ENCODE assay signal across 8 cellular contexts in the genomic region with DNA sequence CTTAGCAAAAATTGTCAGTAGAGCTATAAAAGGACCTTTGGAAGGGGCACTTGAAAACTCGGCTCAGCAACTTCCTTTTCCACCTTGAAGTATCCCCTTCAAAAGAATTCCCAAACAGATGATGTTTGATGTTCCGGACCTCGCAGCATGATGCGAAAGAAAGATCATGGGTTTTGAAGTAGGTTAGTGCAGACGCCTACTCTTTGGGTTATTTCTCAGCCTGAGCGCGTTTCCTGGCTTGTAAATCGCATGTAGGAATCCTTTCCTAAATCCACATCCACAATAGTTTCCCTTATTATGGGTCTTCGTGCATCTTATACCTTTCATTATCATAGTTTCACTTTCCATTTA. TPM values are rescaled to one million over a fixed set of nuclear protein-coding genes. Genes with fewer than 3 reads are reported as not detected.
A peak's percentile ranks its signal among the peaks of the same experiment; 100 is the strongest.
DNase-seq lines count a peak whose midpoint lies in the region; ATAC-seq and TF ChIP-seq lines count a peak whose summit lies in the region.

No MANE protein-coding gene starts in this region.

- peaks cover 27% of the 10 kb centered on the region for H3K4me1 Mint-ChIP-seq in mesothelial cell of epicardium

- in situ Hi-C loops in GM13976 (cut with MboI; ENCODE audit: low sequenced_read_pairs, unreplicated experiment), result no loop called here

- H3K4me1 ChIP-seq in aorta (ENCODE audit: control insufficient read depth in 1 of 2, insufficient read depth in 2 of 2, low read length in 2 of 2), result peaks cover 0 to 3% of the 10 kb centered on the region in 2 donors

- intact Hi-C loops in aorta (cut with DNase I), result no loop called here

- H3K36me3 ChIP-seq in aorta (ENCODE audit: control insufficient read depth in 1 of 2, insufficient read depth in 2 of 2, low read length in 1 of 2), result no peaks in the 10 kb centered on the region

- ATAC-seq in aorta (ENCODE audit: low FRiP score), result peak; percentile 8

- peak overlapping the region; percentile 89 for H3K27ac Mint-ChIP-seq in mesothelial cell of epicardium

- no peaks in the 10 kb centered on the region for H3K36me3 Mint-ChIP-seq in mesothelial cell of epicardium

- H3K4me3 ChIP-seq in aorta (ENCODE audit: low read length in 2 of 2), result peak overlapping the region; percentile 87 to 88

- H3K9me3 ChIP-seq in aorta (ENCODE audit: control insufficient read depth, low read length), result no peaks in the 10 kb centered on the region

- H3K27ac ChIP-seq in aorta (ENCODE audit: low read depth in 1 of 2, low read length in 2 of 2), result no peak overlapping the region

- peak overlapping the region; percentile 87 for H3K4me3 Mint-ChIP-seq in mesothelial cell of epicardium

- TF ChIP-seq CTCF in mesothelial cell of epicardium (IDR thresholded peaks at IDR 0.05; ENCODE audit: unreplicated experiment) (no peak), GM13976 (IDR thresholded peaks at IDR 0.05; ENCODE audit: borderline replicate concordance, control extremely low read depth, extremely low read depth, insufficient read depth, missing control alignments) (no peak)

- no peaks in the 10 kb centered on the region for H3K27me3 ChIP-seq in aorta (ENCODE audit: control insufficient read depth in 1 of 2, insufficient read depth in 2 of 2, low read length in 1 of 2)

- WGBS in aorta, 2 donors, result 24 to 27% methylated on average over 9 of the region's 9 CpGs

- H3K9me3 Mint-ChIP-seq in mesothelial cell of epicardium, result peaks cover 6% of the 10 kb centered on the region

- peaks cover 3% of the 10 kb centered on the region for H3K27me3 Mint-ChIP-seq in mesothelial cell of epicardium (ENCODE audit: low read depth)

- peak; percentile 6 for DNase-seq in stimulated activated CD4-positive, alpha-beta T cell treated with anti-CD3 and anti-CD28 coated beads, Interleukin-15, amount 100 ng/mL, for 24 hours
- DNase-seq in stimulated activated CD4-positive, alpha-beta T cell treated with anti-CD3 and anti-CD28 coated beads, Interleukin-12 subunit alpha, Interleukin-12 subunit beta, amount 100 ng/mL, for 4 hours, result no peak
- DNase-seq in brain pericyte (ENCODE audit: low read depth, low spot score) (peak; percentile 20), mesothelial cell of epicardium (ENCODE audit: low spot score in 2 of 2, unreplicated experiment in 2 of 2) (no peak), aorta (no peak), DMS153 treated with DMSO at 0.1 percent for 48 hours (lab: John Stamatoyannopoulos, UW; ENCODE audit: unreplicated experiment) (no peak), GM13976 (ENCODE audit: low spot score) (no peak)
- DNase-seq in stimulated activated CD4-positive, alpha-beta T cell treated with anti-CD3 and anti-CD28 coated beads, Interleukin-2, amount 100 ng/mL, for 48 hours, result no peak

RNA-seq across cellular contexts. Expression of a gene that starts 0.6 kb away (rescaled TPM):
- total RNA-seq in mesothelial cell of epicardium (23.7 to 25.1 TPM (median 23.7 TPM) in 3 replicates), aorta (10 to 100 TPM; 14.6 to 15.0 TPM)
- 1 to 10 TPM; 7.8 to 9.7 TPM for polyA plus RNA-seq in aorta

Comparison
In these comparisons a context has a peak if more than half of its experiments do, and no peak if none do; other contexts are left out.
1. DNase-seq: peak in stimulated activated CD4-positive, alpha-beta T cell treated with anti-CD3 and anti-CD28 coated beads, Interleukin-15, amount 100 ng/mL, for 24 hours (single experiment) and brain pericyte (single experiment); none in stimulated activated CD4-positive, alpha-beta T cell treated with anti-CD3 and anti-CD28 coated beads, Interleukin-12 subunit alpha, Interleukin-12 subunit beta, amount 100 ng/mL, for 4 hours (single experiment), mesothelial cell of epicardium (0 of 2), aorta (0 of 2), DMS153 treated with DMSO at 0.1 percent for 48 hours (single experiment), stimulated activated CD4-positive, alpha-beta T cell treated with anti-CD3 and anti-CD28 coated beads, Interleukin-2, amount 100 ng/mL, for 48 hours (0 of 2) and GM13976 (single experiment).